ENCODE assay signal across 1 cellular context in genomic region chr5:74693176-74693575, GRCh38.
TF ChIP-seq lines count a peak whose summit lies in the region.

No MANE protein-coding gene starts in this region.

TF ChIP-seq in WTC11, 78 proteins besides CTCF, POLR2A, EP300 and RAD21 (continued from another document):
- no peak for TF ChIP-seq STAT6 (CRISPR knock-in tag; conservative IDR thresholded peaks at IDR 0.05; ENCODE audit: low read depth)
- no peak for TF ChIP-seq PREB (CRISPR knock-in tag; IDR thresholded peaks at IDR 0.05; ENCODE audit: borderline replicate concordance)
- no peak for TF ChIP-seq GABPB1 (CRISPR knock-in tag; IDR thresholded peaks at IDR 0.05)
- no peak for TF ChIP-seq FOXP4 (CRISPR knock-in tag; IDR thresholded peaks at IDR 0.05)
- TF ChIP-seq ZNF138 (CRISPR knock-in tag; conservative IDR thresholded peaks at IDR 0.05), result no peak
- no peak for TF ChIP-seq HMGA2 (CRISPR knock-in tag; IDR thresholded peaks at IDR 0.05)
- no peak for TF ChIP-seq ZNF263 (CRISPR knock-in tag; IDR thresholded peaks at IDR 0.05; ENCODE audit: low read depth)
- no peak for TF ChIP-seq SOX15 (CRISPR knock-in tag; IDR thresholded peaks at IDR 0.05)
- no peak for TF ChIP-seq HMGXB4 (CRISPR knock-in tag; IDR thresholded peaks at IDR 0.05)
- TF ChIP-seq KAT7 (CRISPR knock-in tag; IDR thresholded peaks at IDR 0.05; ENCODE audit: borderline replicate concordance), result no peak
TF ChIP-seq in WTC11: peak in this region for 0.
